ENCODE assay signal across 10 cellular contexts in the genomic region with DNA sequence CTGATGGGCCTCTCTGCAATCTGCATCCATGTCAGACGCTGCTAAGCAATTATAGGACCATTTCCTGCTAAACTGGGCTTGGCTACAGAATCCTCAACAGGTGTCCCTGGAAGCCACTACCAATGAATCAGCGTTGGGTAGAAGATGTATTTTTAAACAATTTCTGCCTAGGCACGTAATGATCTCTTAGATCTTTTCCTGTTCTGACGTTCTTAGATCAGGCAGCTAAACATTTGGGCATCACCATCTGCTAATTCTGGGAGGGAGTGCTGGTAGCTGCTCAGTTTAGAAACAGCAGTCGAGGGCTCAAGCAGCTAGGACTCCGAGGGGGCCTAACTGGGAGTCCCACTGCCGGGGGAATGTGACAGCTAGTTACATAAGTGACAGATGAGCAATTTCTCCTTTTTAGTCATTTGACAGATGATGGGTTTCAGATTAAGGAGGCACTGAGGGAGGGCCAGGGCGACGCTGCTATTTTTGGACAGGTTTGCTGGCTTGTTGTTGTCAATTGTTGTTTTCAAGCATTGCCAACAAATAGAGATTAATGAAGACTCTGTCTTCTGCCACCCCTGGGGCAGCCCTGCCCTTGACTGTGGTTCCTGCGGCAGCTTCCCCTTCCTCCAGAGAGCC.
DNase-seq lines count a peak whose midpoint lies in the region; ATAC-seq and TF ChIP-seq lines count a peak whose summit lies in the region.
"Had no signal": no experiment of that assay in that cellular context is flagged by ENCODE, and none has a peak within 500 bp of the region (broad histone marks: within the 10 kb centered on the region; RNA-seq: fewer than 3 reads in every experiment).

No MANE protein-coding gene starts in this region.

- CTCF ChIA-PET in HEK293T (lab: Yijun Ruan, JAX) = no interaction called here

- no peaks in the 10 kb centered on the region for H3K27me3 ChIP-seq in psoas muscle (ENCODE audit: insufficient read depth in 3 of 3, low read length in 2 of 3)
- H3K27me3 ChIP-seq in Peyer's patch = no peaks in the 10 kb centered on the region
- H3K27me3 ChIP-seq in Karpas-422 (ENCODE audit: low read length) = no peaks in the 10 kb centered on the region
- H3K27me3 ChIP-seq: suprapubic skin had no signal

- POLR2A ChIA-PET in HEK293T (lab: Yijun Ruan, JAX) = no interaction called here

- H3K79me2 ChIP-seq in Karpas-422 (ENCODE audit: low read length) = no peaks in the 10 kb centered on the region

- ATAC-seq in GM19025 (IDR thresholded peaks at IDR 0.05; ENCODE audit: low read depth, unreplicated experiment) (peak; percentile 91), HG02763 (IDR thresholded peaks at IDR 0.05; ENCODE audit: unreplicated experiment) (peak; percentile 82), psoas muscle (peak; percentile 54 to 80 (median 62))

- H4K20me1 ChIP-seq in Karpas-422 (ENCODE audit: insufficient read depth, low read depth, low read length) = no peaks in the 10 kb centered on the region

- H3K27ac ChIP-seq in psoas muscle (peak overlapping the region; percentile 66), Peyer's patch (no peak overlapping the region), Karpas-422 (ENCODE audit: low read length) (no peak overlapping the region)
- H3K27ac ChIP-seq: skin epidermis, suprapubic skin had no signal

- H3K36me3 ChIP-seq in psoas muscle (ENCODE audit: insufficient read depth in 1 of 2, low read depth in 1 of 2) (no peaks in the 10 kb centered on the region), Peyer's patch (no peaks in the 10 kb centered on the region), Karpas-422 (ENCODE audit: insufficient read depth, low read length) (no peaks in the 10 kb centered on the region)
- H3K36me3 ChIP-seq: suprapubic skin had no signal

- no peak overlapping the region for H2AFZ ChIP-seq in Karpas-422 (ENCODE audit: low read length)

- peak; percentile 58 for DNase-seq in NCI-H2227 treated with DMSO at 0.1 percent for 48 hours (lab: John Stamatoyannopoulos, UW)
- DNase-seq in psoas muscle = no peak
- no peak for DNase-seq in NCI-H187 treated with DMSO at 0.1 percent for 48 hours (lab: John Stamatoyannopoulos, UW)
- no peak for DNase-seq in Peyer's patch
- DNase-seq in HEK293T (ENCODE audit: extremely low spot score) = no peak
- no peak for DNase-seq in Karpas-422

- H3K4me1 ChIP-seq in psoas muscle = peaks cover 5% of the 10 kb centered on the region
- no peaks in the 10 kb centered on the region for H3K4me1 ChIP-seq in Peyer's patch
- no peaks in the 10 kb centered on the region for H3K4me1 ChIP-seq in Karpas-422 (ENCODE audit: low read length)

- H3K9me2 ChIP-seq in Karpas-422 (replicated peaks; ENCODE audit: insufficient read depth, low read length) = no peaks in the 10 kb centered on the region

- H3K4me2 ChIP-seq in Karpas-422 (ENCODE audit: low read depth, low read length, poor library complexity, severe bottlenecking) = no peak overlapping the region

- no peak for TF ChIP-seq POLR2A in Peyer's patch (IDR thresholded peaks at IDR 0.05)

- TF ChIP-seq CTCF in psoas muscle (IDR thresholded peaks at IDR 0.05) (no peak), Peyer's patch (IDR thresholded peaks at IDR 0.05) (no peak)

- H3K4me3 ChIP-seq in psoas muscle = no peak overlapping the region
- no peak overlapping the region for H3K4me3 ChIP-seq in Peyer's patch
- H3K4me3 ChIP-seq in Karpas-422 (ENCODE audit: low read length) = no peak overlapping the region
- H3K4me3 ChIP-seq: skin epidermis, suprapubic skin had no signal

- WGBS in psoas muscle, 3 donors = 18 to 28% (median 18%) methylated on average over 10 of the region's 10 CpGs

- H3K9ac ChIP-seq in Karpas-422 (ENCODE audit: low read length) = no peak overlapping the region

- H3K9me3 ChIP-seq in psoas muscle (no peaks in the 10 kb centered on the region), Peyer's patch (no peaks in the 10 kb centered on the region), Karpas-422 (ENCODE audit: low read length) (no peaks in the 10 kb centered on the region)
- H3K9me3 ChIP-seq: suprapubic skin had no signal

- intact Hi-C loops in psoas muscle (cut with DNase I) = loop anchor here in 1 of 2 donors (10.0 kb wide), 1 partner anchor 62 kb away; no protein-coding TSS in a partner anchor

TF ChIP-seq in HEK293T, 16 proteins besides CTCF, POLR2A, EP300 and RAD21:
- TF ChIP-seq, protein P1, sequence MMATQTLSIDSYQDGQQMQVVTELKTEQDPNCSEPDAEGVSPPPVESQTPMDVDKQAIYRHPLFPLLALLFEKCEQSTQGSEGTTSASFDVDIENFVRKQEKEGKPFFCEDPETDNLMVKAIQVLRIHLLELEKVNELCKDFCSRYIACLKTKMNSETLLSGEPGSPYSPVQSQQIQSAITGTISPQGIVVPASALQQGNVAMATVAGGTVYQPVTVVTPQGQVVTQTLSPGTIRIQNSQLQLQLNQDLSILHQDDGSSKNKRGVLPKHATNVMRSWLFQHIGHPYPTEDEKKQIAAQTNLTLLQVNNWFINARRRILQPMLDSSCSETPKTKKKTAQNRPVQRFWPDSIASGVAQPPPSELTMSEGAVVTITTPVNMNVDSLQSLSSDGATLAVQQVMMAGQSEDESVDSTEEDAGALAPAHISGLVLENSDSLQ (IDR thresholded peaks at IDR 0.05) = no peak
- no peak for TF ChIP-seq FOXK2 (IDR thresholded peaks at IDR 0.05)
- TF ChIP-seq SP1 (IDR thresholded peaks at IDR 0.05) = no peak
- TF ChIP-seq NFRKB (IDR thresholded peaks at IDR 0.05) = no peak
- no peak for TF ChIP-seq FOXM1 (IDR thresholded peaks at IDR 0.05; ENCODE audit: borderline replicate concordance)
- no peak for TF ChIP-seq L3MBTL2 (conservative IDR thresholded peaks at IDR 0.05)
- no peak for TF ChIP-seq TARDBP (IDR thresholded peaks at IDR 0.05)
- TF ChIP-seq LEF1 (IDR thresholded peaks at IDR 0.05; ENCODE audit: borderline replicate concordance) = no peak
- TF ChIP-seq CTBP1 (IDR thresholded peaks at IDR 0.05; ENCODE audit: borderline replicate concordance) = no peak
- no peak for TF ChIP-seq ZNF384 (IDR thresholded peaks at IDR 0.05)
- TF ChIP-seq BHLHE40 (IDR thresholded peaks at IDR 0.05; ENCODE audit: borderline replicate concordance) = no peak
- TF ChIP-seq ARNT (IDR thresholded peaks at IDR 0.05) = no peak
- TF ChIP-seq HDGF (IDR thresholded peaks at IDR 0.05; ENCODE audit: borderline replicate concordance) = no peak
- TF ChIP-seq SUZ12 (IDR thresholded peaks at IDR 0.05) = no peak
- no peak for TF ChIP-seq FOXA1 (IDR thresholded peaks at IDR 0.05)
- no peak for TF ChIP-seq ELF4 (IDR thresholded peaks at IDR 0.05)
